12 cellular contexts compared by ENCODE assay signal in genomic region chr20:44717986-44718385, GRCh38. TPM values are rescaled to one million over a fixed set of nuclear protein-coding genes. Genes with fewer than 3 reads are reported as not detected.
DNase-seq lines count a peak whose midpoint lies in the region; ATAC-seq and TF ChIP-seq lines count a peak whose summit lies in the region.
"Had no signal": no experiment of that assay in that cellular context is flagged by ENCODE, and none has a peak within 500 bp of the region (broad histone marks: within the 10 kb centered on the region; RNA-seq: fewer than 3 reads in every experiment).

No MANE protein-coding gene starts in this region.

- no peak for TF ChIP-seq EP300 in suprapubic skin (IDR thresholded peaks at IDR 0.05)

- H3K27me3 ChIP-seq in RWPE2 (ENCODE audit: insufficient read depth, poor library complexity, severe bottlenecking) = no peaks in the 10 kb centered on the region
- no peaks in the 10 kb centered on the region for H3K27me3 ChIP-seq in suprapubic skin

- H3K36me3 ChIP-seq in RWPE2 (ENCODE audit: low read depth) (no peaks in the 10 kb centered on the region), suprapubic skin (no peaks in the 10 kb centered on the region)

- WGBS in suprapubic skin = 57% methylated on average over 10 of the region's 10 CpGs

- DNase-seq in DMS53 (lab: John Stamatoyannopoulos, UW) (peak; percentile 25), DMS53 treated with DMSO at 0.1 percent for 48 hours (lab: John Stamatoyannopoulos, UW; ENCODE audit: unreplicated experiment) (no peak), RWPE2 (ENCODE audit: low spot score) (no peak), fibroblast of mammary gland (ENCODE audit: low read depth) (no peak), suprapubic skin (ENCODE audit: low spot score in 2 of 2) (no peak), GM19238 (ENCODE audit: insufficient read length, low spot score) (no peak), OCI-M2 (lab: John Stamatoyannopoulos, UW; ENCODE audit: unreplicated experiment) (no peak), HK-2 (ENCODE audit: unreplicated experiment) (no peak)
- DNase-seq: aorta, hippocampal formation, naive B cell had no signal

- H3K9me3 ChIP-seq in RWPE2 (ENCODE audit: severe bottlenecking) (no peaks in the 10 kb centered on the region), suprapubic skin (no peaks in the 10 kb centered on the region)

- H3K4me3 ChIP-seq in RWPE2 (ENCODE audit: severe bottlenecking) (no peak overlapping the region), fibroblast of mammary gland (ENCODE audit: control insufficient read depth, low read depth, low read length) (no peak overlapping the region), suprapubic skin (peak overlapping the region; percentile 49)

- peaks cover 49% of the 10 kb centered on the region for H3K4me1 ChIP-seq in RWPE2 (ENCODE audit: insufficient read depth, poor library complexity, severe bottlenecking)
- peaks cover 55% of the 10 kb centered on the region for H3K4me1 ChIP-seq in suprapubic skin

- no peak for ATAC-seq in RWPE2 (ENCODE audit: low read depth)

- TF ChIP-seq CTCF in RWPE2 (IDR thresholded peaks at IDR 0.05; ENCODE audit: poor library complexity, severe bottlenecking) (peak; percentile 41), fibroblast of mammary gland (conservative IDR thresholded peaks at IDR 0.05; ENCODE audit: control insufficient read depth, insufficient read depth, low read depth, low read length) (peak; percentile 31), suprapubic skin (IDR thresholded peaks at IDR 0.05) (peak in 1 of 2 donors; percentile 13)

- H3K27ac ChIP-seq in RWPE2 (ENCODE audit: poor library complexity, severe bottlenecking) (no peak overlapping the region), suprapubic skin (peak overlapping the region; percentile 86)

- no peak for TF ChIP-seq POLR2A in suprapubic skin (IDR thresholded peaks at IDR 0.05)

RNA-seq across cellular contexts. Expression of gene CCN5, which starts 2.8 kb away (rescaled TPM):
- total RNA-seq in suprapubic skin = 100 to 1,000 TPM in 2 of 4 donors, 10 to 100 TPM in 2; 40.1 to 137 (median 87.9) TPM
- total RNA-seq: T-helper 1 cell treated with Interleukin-12 subunit alpha and Interleukin-12 subunit beta and Interleukin-4 antibody, amounts not matched to agents 30 ng/mL and 1 ng/mL, for 36 hours had no signal

RNA-seq across cellular contexts. Expression of gene KCNK15, which starts 27.7 kb away (rescaled TPM):
- 1 to 10 TPM in 3 of 4 donors, under 1 TPM in 1; 0.57 to 1.9 (median 1.4) TPM for total RNA-seq in suprapubic skin
